In genomic region chr6:106939848-106940247, GRCh38 we compare ENCODE assay signal across 10 cellular contexts. TPM values are rescaled to one million over a fixed set of nuclear protein-coding genes. Genes with fewer than 3 reads are reported as not detected.
A peak's percentile ranks its signal among the peaks of the same experiment; 100 is the strongest.
DNase-seq lines count a peak whose midpoint lies in the region; ATAC-seq, FAIRE-seq and TF ChIP-seq lines count a peak whose summit lies in the region.
"Had no signal": no experiment of that assay in that cellular context is flagged by ENCODE, and none has a peak within 500 bp of the region (broad histone marks: within the 10 kb centered on the region; RNA-seq: fewer than 3 reads in every experiment).

No MANE protein-coding gene starts in this region.

- intact Hi-C loops in CD14-positive monocyte (cut with micrococcal nuclease) (no loop called here), uterus (cut with DNase I; ENCODE audit: low total_unique reads) (no loop called here)

- H3K36me3 Mint-ChIP-seq in memory B cell (no peaks in the 10 kb centered on the region), CD14-positive monocyte (no peaks in the 10 kb centered on the region)
- H3K36me3 Mint-ChIP-seq: CD4-positive, alpha-beta memory T cell had no signal

- no peak for FAIRE-seq in GM18507 (lab: Jason Lieb, UNC)

- H3K4me1 ChIP-seq in uterus = no peaks in the 10 kb centered on the region

- H3K4me3 ChIP-seq in uterus = no peak overlapping the region

- H3K4me3 Mint-ChIP-seq in memory B cell (peak overlapping the region; percentile 81), CD14-positive monocyte (no peak overlapping the region)
- H3K4me3 Mint-ChIP-seq: CD4-positive, alpha-beta memory T cell had no signal

- H3K9me3 Mint-ChIP-seq in memory B cell (no peaks in the 10 kb centered on the region), CD14-positive monocyte (no peaks in the 10 kb centered on the region)

- H3K27me3 Mint-ChIP-seq in memory B cell = no peaks in the 10 kb centered on the region
- H3K27me3 Mint-ChIP-seq in CD14-positive monocyte (ENCODE audit: low read depth in 3 of 3) = peaks cover 4 to 24% (median 12%) of the 10 kb centered on the region in 3 donors

- H3K36me3 ChIP-seq in uterus = no peaks in the 10 kb centered on the region

- H3K27me3 ChIP-seq in uterus = no peaks in the 10 kb centered on the region

- H3K27ac Mint-ChIP-seq in memory B cell (peak overlapping the region; percentile 67), CD14-positive monocyte (no peak overlapping the region)
- H3K27ac Mint-ChIP-seq: CD4-positive, alpha-beta memory T cell had no signal

- H3K4me1 Mint-ChIP-seq in memory B cell (peaks cover 11% of the 10 kb centered on the region), CD14-positive monocyte (peaks cover 4% of the 10 kb centered on the region)

- TF ChIP-seq POLR2A in uterus (IDR thresholded peaks at IDR 0.05) = no peak

- peak; percentile 5 for DNase-seq in GM18507 (ENCODE audit: extremely low spot score, insufficient read length, low read depth)
- peak; percentile 27 to 65 for DNase-seq in NOMO-1 (lab: John Stamatoyannopoulos, UW; ENCODE audit: unreplicated experiment in 2 of 2)
- DNase-seq in memory B cell (ENCODE audit: low spot score in 2 of 2) = peak in 1 of 2 donors; percentile 22
- DNase-seq in CD14-positive monocyte (ENCODE audit: low spot score) = no peak
- DNase-seq in Ammon's horn (ENCODE audit: low spot score) = no peak
- no peak for DNase-seq in RPMI8226
- no peak for DNase-seq in uterus
- DNase-seq: CD4-positive, alpha-beta memory T cell; NK-92 treated with Interleukin-12 subunit alpha and Interleukin-12 subunit beta, amount 100 ng/mL, for 24 hours had no signal

- ATAC-seq in HG02642 (IDR thresholded peaks at IDR 0.05; ENCODE audit: poor library complexity, unreplicated experiment) (peak; percentile 54), memory B cell (ENCODE audit: low read depth) (peak; percentile 99)

- H3K9me3 ChIP-seq in uterus = no peaks in the 10 kb centered on the region

- no peak overlapping the region for H3K27ac ChIP-seq in uterus

- TF ChIP-seq CTCF in CD14-positive monocyte (IDR thresholded peaks at IDR 0.05) (no peak), uterus (IDR thresholded peaks at IDR 0.05) (no peak)

RNA-seq across cellular contexts. Expression of gene CD24, which starts 34.7 kb away (rescaled TPM):
- polyA plus RNA-seq in CD14-positive monocyte = under 1 TPM; 0.29 to 0.46 TPM
- 100 to 1,000 TPM in 1 of 4 donors, 10 to 100 TPM in 1, 1 to 10 TPM in 2; 5.1 to 235 (median 9.4) TPM for total RNA-seq in uterus
- total RNA-seq: CD4-positive, alpha-beta memory T cell had no signal

Comparison
In these comparisons a context has a peak if more than half of its experiments do, and no peak if none do; other contexts are left out.
1. DNase-seq: peak in GM18507 (single experiment) and NOMO-1 (2 of 2); none in CD14-positive monocyte (single experiment), Ammon's horn (single experiment), RPMI8226 (single experiment) and uterus (0 of 2).